In genomic region chr1:27132624-27133023, GRCh38 we compare ENCODE assay signal across 24 cellular contexts. TPM values are rescaled to one million over a fixed set of nuclear protein-coding genes. Genes with fewer than 3 reads are reported as not detected.
DNase-seq lines count a peak whose midpoint lies in the region; ATAC-seq lines count a peak whose summit lies in the region.
"Had no signal": no experiment of that assay in that cellular context is flagged by ENCODE, and none has a peak within 500 bp of the region (broad histone marks: within the 10 kb centered on the region; RNA-seq: fewer than 3 reads in every experiment).

No MANE protein-coding gene starts in this region.

- peaks cover 4% of the 10 kb centered on the region for H3K79me1 ChIP-seq in neuronal stem cell (ENCODE audit: low read depth, low read length)

- H4K91ac ChIP-seq in neuronal stem cell (ENCODE audit: low read depth, low read length, poor library complexity) = no peak overlapping the region

- peaks cover 4 to 11% of the 10 kb centered on the region in 2 donors for H3K4me1 ChIP-seq in neuronal stem cell (ENCODE audit: control insufficient read depth in 2 of 2, insufficient read depth in 1 of 2, low read depth in 1 of 2, low read length in 2 of 2)
- H3K4me1 ChIP-seq: foreskin keratinocyte had no signal

- no peak for DNase-seq in Right ventricle myocardium inferior (ENCODE audit: missing footprints)
- no peak for DNase-seq in cardiac septum (ENCODE audit: low spot score)
- peak; percentile 52 for DNase-seq in left ventricle myocardium superior
- DNase-seq in neuronal stem cell (ENCODE audit: low spot score) = no peak
- DNase-seq in NCI-H1436 treated with DMSO at 0.1 percent for 48 hours (lab: John Stamatoyannopoulos, UW) = no peak
- no peak for DNase-seq in NCI-H524 (lab: John Stamatoyannopoulos, UW)
- DNase-seq: 8988T; activated CD4-positive, alpha-beta T cell treated with anti-CD3 and anti-CD28 coated beads, Interleukin-2, amount 50 U/mL, for 4 hours; activated CD8-positive, alpha-beta memory T cell treated with anti-CD3 and anti-CD28 coated beads, Interleukin-2, amount 50 U/mL, for 4 hours; activated naive CD8-positive, alpha-beta T cell treated with anti-CD3 and anti-CD28 coated beads for 36 hours; AML-193; cerebellar nuclear complex; effector CD4-positive, alpha-beta T cell; EL; foreskin keratinocyte; GOT3; mammary epithelial cell; NCI-H1436; NCI-H510A treated with DMSO at 0.1 percent for 48 hours; stimulated activated CD4-positive, alpha-beta T cell treated with anti-CD3 and anti-CD28 coated beads, Interleukin-2, amount 100 ng/mL, for 24 hours; stimulated activated naive CD4-positive, alpha-beta T cell had no signal

- intact Hi-C loops in Right ventricle myocardium inferior (cut with DNase I) (loop anchor here (2.0 kb wide), 1 partner anchor 20 kb away; no protein-coding TSS in a partner anchor), cardiac septum (cut with DNase I) (no loop called here), left ventricle myocardium superior (cut with micrococcal nuclease) (no loop called here)

- H3K4me2 ChIP-seq in neuronal stem cell (ENCODE audit: insufficient read depth, low read length, poor library complexity, severe bottlenecking) = no peak overlapping the region

- no peaks in the 10 kb centered on the region for H3K36me3 ChIP-seq in neuronal stem cell (replicated peaks in 1 of 2; ENCODE audit: control insufficient read depth in 2 of 2, insufficient read depth in 2 of 2, low read length in 2 of 2)

- H2BK5ac ChIP-seq in neuronal stem cell (ENCODE audit: low read length) = no peak overlapping the region

- peak overlapping the region; percentile 44 for H3K9ac ChIP-seq in neuronal stem cell (ENCODE audit: low read depth, low read length, poor library complexity)

- H3K18ac ChIP-seq in neuronal stem cell (ENCODE audit: low read length) = peak overlapping the region; percentile 48

- H3K23ac ChIP-seq in neuronal stem cell (ENCODE audit: low read depth, low read length, poor library complexity) = no peak overlapping the region

- H4K8ac ChIP-seq in neuronal stem cell (ENCODE audit: low read depth, low read length) = peak overlapping the region; percentile 17

- no peak overlapping the region for H3K14ac ChIP-seq in neuronal stem cell (ENCODE audit: low read length)

- WGBS in neuronal stem cell (ENCODE audit: extremely low coverage in 2 of 2, insufficient read length in 2 of 2, insufficient replicate concordance in 1 of 2), 2 donors = no CpG with 5 or more reads among the region's 7 CpGs

- no peaks in the 10 kb centered on the region for H3K27me3 ChIP-seq in neuronal stem cell (ENCODE audit: control insufficient read depth in 3 of 3, insufficient read depth in 3 of 3, low read depth in 1 of 3, low read length in 3 of 3)
- H3K27me3 ChIP-seq: foreskin keratinocyte had no signal

- no peak overlapping the region for H2AFZ ChIP-seq in neuronal stem cell (ENCODE audit: low read length)

- ATAC-seq in Right ventricle myocardium inferior (peak; percentile 35), left ventricle myocardium superior (peak; percentile 61), HG03520 (IDR thresholded peaks at IDR 0.05; ENCODE audit: unreplicated experiment) (no peak), HG02642 (IDR thresholded peaks at IDR 0.05; ENCODE audit: poor library complexity, unreplicated experiment) (no peak)
- ATAC-seq: foreskin keratinocyte, SK-N-SH treated with all-trans-retinoic acid at 6 μM for 48 hours had no signal

- H2AK5ac ChIP-seq in neuronal stem cell (ENCODE audit: low read depth, low read length) = no peak overlapping the region

- no peak overlapping the region for H2BK15ac ChIP-seq in neuronal stem cell (ENCODE audit: low read length)

- H2BK12ac ChIP-seq in neuronal stem cell (ENCODE audit: low read length) = no peak overlapping the region

- no peak overlapping the region for H2BK120ac ChIP-seq in neuronal stem cell (ENCODE audit: low read depth, low read length)

- no peak overlapping the region for H3K27ac ChIP-seq in neuronal stem cell (replicated peaks; ENCODE audit: low read length)
- H3K27ac ChIP-seq: foreskin keratinocyte had no signal

- H3K4ac ChIP-seq in neuronal stem cell (ENCODE audit: low read length) = no peak overlapping the region

- no peak overlapping the region for H3K4me3 ChIP-seq in neuronal stem cell (ENCODE audit: low read length in 2 of 2)

- H3K9me3 ChIP-seq in neuronal stem cell (replicated peaks in 1 of 2; ENCODE audit: control insufficient read depth in 2 of 2, insufficient read depth in 1 of 2, low read depth in 1 of 2, low read length in 2 of 2) = no peaks in the 10 kb centered on the region

RNA-seq across cellular contexts. Expression of gene SLC9A1, which starts 22.3 kb away (rescaled TPM):
- total RNA-seq in Right ventricle myocardium inferior (20.2 TPM), cardiac septum (26.1 TPM), left ventricle myocardium superior (23.1 TPM)
- 9.4 TPM for polyA plus RNA-seq in neuronal stem cell (2013, experiment 1 of 2)
- 9.4 TPM for polyA plus RNA-seq in neuronal stem cell (2013, experiment 2 of 2)

Comparison
In these comparisons a context has a peak if more than half of its experiments do, and no peak if none do; other contexts are left out.
1. ATAC-seq: peak in Right ventricle myocardium inferior (single experiment) and left ventricle myocardium superior (single experiment); none in HG03520 (single experiment) and HG02642 (single experiment).